In the genomic region with DNA sequence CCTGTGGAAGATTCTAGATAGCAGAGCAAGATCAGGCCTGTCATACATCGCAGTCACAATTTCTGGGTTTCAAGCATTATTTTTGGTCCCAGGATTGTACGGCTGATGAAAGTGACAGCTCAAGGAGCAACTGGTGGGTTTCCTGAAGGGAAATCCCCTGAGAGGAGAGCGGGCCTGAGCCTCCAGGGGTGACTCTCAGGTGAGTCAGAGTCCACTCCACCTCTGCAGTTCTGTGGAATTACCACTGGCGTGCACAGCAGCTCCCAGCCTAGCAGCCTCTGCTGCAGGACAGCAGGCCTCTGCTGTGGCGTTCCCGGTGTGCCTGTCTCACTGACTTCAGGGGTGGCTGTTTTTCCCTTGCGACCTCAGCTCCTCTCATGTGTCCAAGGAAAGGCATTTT, we compare ENCODE assay signal across 11 cellular contexts. TPM values are rescaled to one million over a fixed set of nuclear protein-coding genes. Genes with fewer than 3 reads are reported as not detected.
DNase-seq lines count a peak whose midpoint lies in the region; ATAC-seq and TF ChIP-seq lines count a peak whose summit lies in the region.
"Had no signal": no experiment of that assay in that cellular context is flagged by ENCODE, and none has a peak within 500 bp of the region (broad histone marks: within the 10 kb centered on the region; RNA-seq: fewer than 3 reads in every experiment).

No MANE protein-coding gene starts in this region.

- H3K4me1 Mint-ChIP-seq in activated CD4-positive, alpha-beta memory T cell treated with anti-CD3 and anti-CD28 coated beads for 36 hours (ENCODE audit: low read depth): peaks cover 33% of the 10 kb centered on the region
- H3K4me1 Mint-ChIP-seq in activated CD4-positive, alpha-beta memory T cell treated with anti-CD3 and anti-CD28 coated beads, Interleukin-2, amount 10 ng/mL, durations not matched to agents 7 days and 5 days: peaks cover 9% of the 10 kb centered on the region

- H3K9me2 ChIP-seq in hepatocyte (replicated peaks; ENCODE audit: insufficient read depth): no peaks in the 10 kb centered on the region

- no peaks in the 10 kb centered on the region for H3K36me3 ChIP-seq in hepatocyte (replicated peaks; ENCODE audit: insufficient read depth, low read depth)
- H3K36me3 ChIP-seq: neural progenitor cell had no signal

- H3K4me3 Mint-ChIP-seq in activated CD4-positive, alpha-beta memory T cell treated with anti-CD3 and anti-CD28 coated beads for 36 hours: no peak overlapping the region
- no peak overlapping the region for H3K4me3 Mint-ChIP-seq in activated CD4-positive, alpha-beta memory T cell treated with anti-CD3 and anti-CD28 coated beads, Interleukin-2, amount 10 ng/mL, durations not matched to agents 7 days and 5 days
- H3K4me3 Mint-ChIP-seq: neural progenitor cell had no signal

- no peaks in the 10 kb centered on the region for H3K9me3 Mint-ChIP-seq in activated CD4-positive, alpha-beta memory T cell treated with anti-CD3 and anti-CD28 coated beads for 36 hours
- H3K9me3 Mint-ChIP-seq in activated CD4-positive, alpha-beta memory T cell treated with anti-CD3 and anti-CD28 coated beads, Interleukin-2, amount 10 ng/mL, durations not matched to agents 7 days and 5 days: no peaks in the 10 kb centered on the region
- H3K9me3 Mint-ChIP-seq: neural progenitor cell had no signal

- no peak overlapping the region for H3K4me3 ChIP-seq in hepatocyte
- H3K4me3 ChIP-seq: neural progenitor cell had no signal

- no peak overlapping the region for H2AFZ ChIP-seq in hepatocyte
- H2AFZ ChIP-seq: neural progenitor cell had no signal

- peak; percentile 83 for DNase-seq in activated CD4-positive, alpha-beta memory T cell treated with anti-CD3 and anti-CD28 coated beads for 36 hours
- no peak for DNase-seq in activated CD4-positive, alpha-beta memory T cell treated with anti-CD3 and anti-CD28 coated beads, Interleukin-2, amount 10 ng/mL, durations not matched to agents 7 days and 5 days
- peak; percentile 67 to 79 for DNase-seq in activated CD4-positive, alpha-beta T cell treated with anti-CD3 and anti-CD28 coated beads, Interleukin-2, amount 50 U/mL, for 48 hours
- DNase-seq in hepatocyte (ENCODE audit: low spot score): peak; percentile 48
- DNase-seq in stimulated activated CD8-positive, alpha-beta memory T cell treated with anti-CD3 and anti-CD28 coated beads, Interleukin-7, amount 100 ng/mL, for 24 hours (ENCODE audit: low read depth): peak; percentile 12
- no peak for DNase-seq in NCI-H345 treated with DMSO at 0.1 percent for 48 hours (lab: John Stamatoyannopoulos, UW; ENCODE audit: unreplicated experiment)
- DNase-seq in mucosa of gallbladder (ENCODE audit: low spot score): no peak
- DNase-seq: NCI-H1092, RPMI8226 had no signal

- H3K27me3 Mint-ChIP-seq in activated CD4-positive, alpha-beta memory T cell treated with anti-CD3 and anti-CD28 coated beads for 36 hours: no peaks in the 10 kb centered on the region
- no peaks in the 10 kb centered on the region for H3K27me3 Mint-ChIP-seq in activated CD4-positive, alpha-beta memory T cell treated with anti-CD3 and anti-CD28 coated beads, Interleukin-2, amount 10 ng/mL, durations not matched to agents 7 days and 5 days

- no peaks in the 10 kb centered on the region for H3K9me3 ChIP-seq in hepatocyte (ENCODE audit: low read depth)

- no peak overlapping the region for H3K27ac ChIP-seq in hepatocyte
- H3K27ac ChIP-seq: neural progenitor cell had no signal

- H3K27me3 ChIP-seq in hepatocyte: no peaks in the 10 kb centered on the region
- H3K27me3 ChIP-seq: neural progenitor cell had no signal

- peaks cover 14% of the 10 kb centered on the region for H3K36me3 Mint-ChIP-seq in activated CD4-positive, alpha-beta memory T cell treated with anti-CD3 and anti-CD28 coated beads for 36 hours
- H3K36me3 Mint-ChIP-seq in activated CD4-positive, alpha-beta memory T cell treated with anti-CD3 and anti-CD28 coated beads, Interleukin-2, amount 10 ng/mL, durations not matched to agents 7 days and 5 days (ENCODE audit: low read depth): peaks cover 23% of the 10 kb centered on the region
- H3K36me3 Mint-ChIP-seq: neural progenitor cell had no signal

- no peaks in the 10 kb centered on the region for H3K4me1 ChIP-seq in hepatocyte (ENCODE audit: insufficient read depth)

- ATAC-seq in GM19452 (IDR thresholded peaks at IDR 0.05; ENCODE audit: unreplicated experiment): no peak

- no peak for TF ChIP-seq CTCF in hepatocyte (IDR thresholded peaks at IDR 0.05; ENCODE audit: poor library complexity)

- intact Hi-C loops in activated CD4-positive, alpha-beta memory T cell treated with anti-CD3 and anti-CD28 coated beads for 36 hours (cut with micrococcal nuclease): loop anchor here (5.0 kb wide), 1 partner anchor 84 kb away; the partner anchor contains the start of genes EMC1 and MRTO4

- 86% methylated on average over 7 of the region's 7 CpGs for WGBS in hepatocyte (ENCODE audit: low lambda C conversion rate, missing lambda C conversion rate)

- H3K4me2 ChIP-seq in hepatocyte: no peak overlapping the region
- H3K4me2 ChIP-seq: neural progenitor cell had no signal

- peak overlapping the region; percentile 74 for H3K27ac Mint-ChIP-seq in activated CD4-positive, alpha-beta memory T cell treated with anti-CD3 and anti-CD28 coated beads for 36 hours
- no peak overlapping the region for H3K27ac Mint-ChIP-seq in activated CD4-positive, alpha-beta memory T cell treated with anti-CD3 and anti-CD28 coated beads, Interleukin-2, amount 10 ng/mL, durations not matched to agents 7 days and 5 days
- H3K27ac Mint-ChIP-seq: neural progenitor cell had no signal

- CTCF ChIA-PET in activated CD4-positive, alpha-beta memory T cell treated with anti-CD3 and anti-CD28 coated beads for 36 hours (lab: Charles Lee): interaction anchor here (0.9 to 1.0 kb wide), 3 partner anchors 246 to 315 kb away, joined by 3 to 6 read pairs (median 6); no protein-coding TSS in a partner anchor
- CTCF ChIA-PET in activated CD4-positive, alpha-beta memory T cell treated with anti-CD3 and anti-CD28 coated beads, Interleukin-2, amount 10 ng/mL, durations not matched to agents 7 days and 5 days (lab: Charles Lee): interaction anchor here (1.5 kb wide), 1 partner anchor 54 kb away, joined by 3 read pairs; no protein-coding TSS in a partner anchor

- H4K20me1 ChIP-seq in hepatocyte (ENCODE audit: insufficient read depth, poor library complexity, severe bottlenecking): no peaks in the 10 kb centered on the region

- H3K79me2 ChIP-seq in hepatocyte: no peaks in the 10 kb centered on the region

- POLR2A ChIA-PET in activated CD4-positive, alpha-beta memory T cell treated with anti-CD3 and anti-CD28 coated beads for 36 hours (lab: Charles Lee): interaction anchor here (0.6 to 1.0 kb wide), 2 partner anchors 80 to 308 kb away, joined by 3 read pairs; partner anchors contain the start of gene NBL1
- POLR2A ChIA-PET in activated CD4-positive, alpha-beta memory T cell treated with anti-CD3 and anti-CD28 coated beads, Interleukin-2, amount 10 ng/mL, durations not matched to agents 7 days and 5 days (lab: Charles Lee): no interaction called here

RNA-seq across cellular contexts. Expression of gene SLC66A1, which starts 24.4 kb away (rescaled TPM):
- total RNA-seq in activated CD4-positive, alpha-beta memory T cell treated with anti-CD3 and anti-CD28 coated beads for 36 hours: 1 to 10 TPM; 6.8 to 7.9 TPM
- 1 to 10 TPM; 6.7 to 6.8 TPM for total RNA-seq in activated CD4-positive, alpha-beta memory T cell treated with anti-CD3 and anti-CD28 coated beads, Interleukin-2, amount 10 ng/mL, durations not matched to agents 7 days and 5 days
- total RNA-seq in hepatocyte (28.2 and 35.2 TPM in 2 replicates), mucosa of gallbladder (19.9 TPM)
- 34.5 and 39.6 TPM in 2 replicates for polyA plus RNA-seq in hepatocyte

RNA-seq across cellular contexts. Expression of gene AKR7A2, which starts 24.6 kb away (rescaled TPM):
- total RNA-seq in activated CD4-positive, alpha-beta memory T cell treated with anti-CD3 and anti-CD28 coated beads for 36 hours: 10 to 100 TPM; 45.5 to 49.4 TPM
- 10 to 100 TPM; 43.0 to 43.9 TPM for total RNA-seq in activated CD4-positive, alpha-beta memory T cell treated with anti-CD3 and anti-CD28 coated beads, Interleukin-2, amount 10 ng/mL, durations not matched to agents 7 days and 5 days
- 81.5 and 118 TPM in 2 replicates for total RNA-seq in hepatocyte
- polyA plus RNA-seq in hepatocyte: 108 and 109 TPM in 2 replicates
- total RNA-seq in mucosa of gallbladder: 104 TPM

RNA-seq across cellular contexts. Expression of gene AKR7A3, which starts 48.0 kb away (rescaled TPM):
- total RNA-seq in activated CD4-positive, alpha-beta memory T cell treated with anti-CD3 and anti-CD28 coated beads for 36 hours: under 1 TPM; 0.80 to 0.88 TPM
- total RNA-seq in activated CD4-positive, alpha-beta memory T cell treated with anti-CD3 and anti-CD28 coated beads, Interleukin-2, amount 10 ng/mL, durations not matched to agents 7 days and 5 days: under 1 TPM; 0.20 to 0.48 TPM
- total RNA-seq in hepatocyte (1.2 and 2.3 TPM in 2 replicates), mucosa of gallbladder (390 TPM)
- polyA plus RNA-seq in hepatocyte: 0.46 and 1.5 TPM in 2 replicates

Comparison
In these comparisons a context has a peak if more than half of its experiments do, and no peak if none do; other contexts are left out.
1. DNase-seq: peak in activated CD4-positive, alpha-beta memory T cell treated with anti-CD3 and anti-CD28 coated beads for 36 hours (single experiment), activated CD4-positive, alpha-beta T cell treated with anti-CD3 and anti-CD28 coated beads, Interleukin-2, amount 50 U/mL, for 48 hours (2 of 2), hepatocyte (single experiment) and stimulated activated CD8-positive, alpha-beta memory T cell treated with anti-CD3 and anti-CD28 coated beads, Interleukin-7, amount 100 ng/mL, for 24 hours (single experiment); none in activated CD4-positive, alpha-beta memory T cell treated with anti-CD3 and anti-CD28 coated beads, Interleukin-2, amount 10 ng/mL, durations not matched to agents 7 days and 5 days (single experiment), NCI-H345 treated with DMSO at 0.1 percent for 48 hours (single experiment) and mucosa of gallbladder (single experiment).
2. RNA of gene AKR7A3, which starts 48.0 kb away (total RNA-seq): 390 TPM in mucosa of gallbladder (single experiment); 1.2 to 2.3 TPM in hepatocyte, 0.80 to 0.88 TPM in activated CD4-positive, alpha-beta memory T cell treated with anti-CD3 and anti-CD28 coated beads for 36 hours and 0.20 to 0.48 TPM in activated CD4-positive, alpha-beta memory T cell treated with anti-CD3 and anti-CD28 coated beads, Interleukin-2, amount 10 ng/mL, durations not matched to agents 7 days and 5 days; every median in the first group is over 100 times any median in the second.